ENCODE assay signal across 8 cellular contexts in genomic region chr1:43549921-43550597, GRCh38. TPM values are rescaled to one million over a fixed set of nuclear protein-coding genes. Genes with fewer than 3 reads are reported as not detected.
A peak's percentile ranks its signal among the peaks of the same experiment; 100 is the strongest.
DNase-seq lines count a peak whose midpoint lies in the region; ATAC-seq, FAIRE-seq and TF ChIP-seq lines count a peak whose summit lies in the region.

No MANE protein-coding gene starts in this region.

- DNase-seq in NCI-H748 (lab: John Stamatoyannopoulos, UW; ENCODE audit: unreplicated experiment) (peak; percentile 100), ovary (peak; percentile 76 to 85 (median 81)), H54 (ENCODE audit: insufficient read length, low spot score) (no peak)

- intact Hi-C loops in ovary (cut with DNase I): no loop called here

- peak overlapping the region; percentile 27 to 77 for H3K27ac ChIP-seq in ovary

- no peak for FAIRE-seq in H54 (lab: Jason Lieb, UNC)

- WGBS in ovary, 3 donors: 8 to 12% (median 10%) methylated on average over 26 to 30 of the region's 30 CpGs

- TF ChIP-seq EP300 in ovary (IDR thresholded peaks at IDR 0.05): no peak

- H3K36me3 ChIP-seq in ovary: no peaks in the 10 kb centered on the region

- H3K4me1 ChIP-seq in ovary (ENCODE audit: insufficient read depth): peaks cover 12% of the 10 kb centered on the region

- TF ChIP-seq CTCF in ovary (IDR thresholded peaks at IDR 0.05): no peak

- H3K9me3 ChIP-seq in ovary: no peaks in the 10 kb centered on the region

- TF ChIP-seq POLR2A in ovary (IDR thresholded peaks at IDR 0.05): no peak
- TF ChIP-seq POLR2A in H54 (IDR thresholded peaks at IDR 0.05; ENCODE audit: low read depth, low read length): no peak

- ATAC-seq in HG02798 (IDR thresholded peaks at IDR 0.05; ENCODE audit: poor library complexity, unreplicated experiment): peak; percentile 36
- peak; percentile 87 for ATAC-seq in esophagus mucosa
- no peak for ATAC-seq in HG02840 (IDR thresholded peaks at IDR 0.05; ENCODE audit: low FRiP score, unreplicated experiment)
- ATAC-seq in HG03135 (IDR thresholded peaks at IDR 0.05; ENCODE audit: unreplicated experiment): no peak
- no peak for ATAC-seq in HG02870 (IDR thresholded peaks at IDR 0.05; ENCODE audit: unreplicated experiment)

- no peaks in the 10 kb centered on the region for H3K27me3 ChIP-seq in ovary

- H3K4me3 ChIP-seq in ovary: peak overlapping the region; percentile 22

RNA-seq across cellular contexts. Expression of gene PTPRF, which starts 19.4 kb away (rescaled TPM):
- total RNA-seq in esophagus mucosa: 285 TPM
- total RNA-seq in ovary: 100 to 1,000 TPM in 3 of 7 donors, 10 to 100 TPM in 4; 26.3 to 165 (median 95.5) TPM
- 10 to 100 TPM; 24.4 to 35.4 TPM for polyA plus RNA-seq in ovary

Comparison
In these comparisons a context has a peak if more than half of its experiments do, and no peak if none do; other contexts are left out.
1. ATAC-seq: peak in HG02798 (single experiment) and esophagus mucosa (single experiment); none in HG02840 (single experiment), HG03135 (single experiment) and HG02870 (single experiment).